ENCODE assay signal across 13 cellular contexts in genomic region chr7:90824386-90825307, GRCh38.
DNase-seq lines count a peak whose midpoint lies in the region; ATAC-seq and FAIRE-seq lines count a peak whose summit lies in the region.
"Had no signal": no experiment of that assay in that cellular context is flagged by ENCODE, and none has a peak within 500 bp of the region (broad histone marks: within the 10 kb centered on the region; RNA-seq: fewer than 3 reads in every experiment).

No MANE protein-coding gene starts in this region.

- no peak for ATAC-seq in HG02870 (IDR thresholded peaks at IDR 0.05; ENCODE audit: unreplicated experiment)

- peaks cover 4% of the 10 kb centered on the region; the same call in 1 of the 2 replicates for H3K9me3 ChIP-seq in SK-N-MC (ENCODE audit: low read depth, low read length)

- no peak for FAIRE-seq in frontal cortex (lab: Jason Lieb, UNC)

- H3K27ac ChIP-seq in SK-N-MC = peak overlapping the region; percentile 94
- H3K27ac ChIP-seq: spleen had no signal

- peak; percentile 27 for DNase-seq in NCI-H2196 (lab: John Stamatoyannopoulos, UW; ENCODE audit: unreplicated experiment)
- no peak for DNase-seq in NCI-H2196 treated with DMSO at 0.1 percent for 48 hours (lab: John Stamatoyannopoulos, UW; ENCODE audit: unreplicated experiment)
- peak; percentile 76 for DNase-seq in SK-N-MC (ENCODE audit: low read depth, low spot score)
- DNase-seq in fibroblast of peridontal ligament (ENCODE audit: extremely low read depth) = peak; percentile 90
- peak; percentile 39 for DNase-seq in stromal cell of bone marrow (ENCODE audit: low read depth)
- no peak for DNase-seq in ureter (ENCODE audit: low spot score)
- DNase-seq in frontal cortex (ENCODE audit: low spot score in 2 of 2) = no peak
- DNase-seq: ACHN; activated CD4-positive, alpha-beta memory T cell treated with anti-CD3 and anti-CD28 coated beads, Interleukin-2, amount 10 ng/mL, durations not matched to agents 7 days and 5 days; NCI-H524 treated with DMSO at 0.1 percent for 48 hours; spleen; stimulated activated CD8-positive, alpha-beta memory T cell treated with anti-CD3 and anti-CD28 coated beads, Interleukin-4, amount 100 ng/mL, for 48 hours had no signal

- H3K36me3 ChIP-seq in SK-N-MC (ENCODE audit: insufficient read depth, low read length) = peaks cover 24% of the 10 kb centered on the region

- peak overlapping the region; percentile 31 for H3K9ac ChIP-seq in SK-N-MC (ENCODE audit: insufficient read length)

- peak overlapping the region; percentile 61 for H3K4me3 ChIP-seq in SK-N-MC
- H3K4me3 ChIP-seq: spleen had no signal

Comparison
In these comparisons a context has a peak if more than half of its experiments do, and no peak if none do; other contexts are left out.
1. DNase-seq: peak in NCI-H2196 (single experiment), SK-N-MC (single experiment), fibroblast of peridontal ligament (single experiment) and stromal cell of bone marrow (single experiment); none in NCI-H2196 treated with DMSO at 0.1 percent for 48 hours (single experiment), ureter (single experiment) and frontal cortex (0 of 2).